9 cellular contexts compared by ENCODE assay signal in the genomic region with DNA sequence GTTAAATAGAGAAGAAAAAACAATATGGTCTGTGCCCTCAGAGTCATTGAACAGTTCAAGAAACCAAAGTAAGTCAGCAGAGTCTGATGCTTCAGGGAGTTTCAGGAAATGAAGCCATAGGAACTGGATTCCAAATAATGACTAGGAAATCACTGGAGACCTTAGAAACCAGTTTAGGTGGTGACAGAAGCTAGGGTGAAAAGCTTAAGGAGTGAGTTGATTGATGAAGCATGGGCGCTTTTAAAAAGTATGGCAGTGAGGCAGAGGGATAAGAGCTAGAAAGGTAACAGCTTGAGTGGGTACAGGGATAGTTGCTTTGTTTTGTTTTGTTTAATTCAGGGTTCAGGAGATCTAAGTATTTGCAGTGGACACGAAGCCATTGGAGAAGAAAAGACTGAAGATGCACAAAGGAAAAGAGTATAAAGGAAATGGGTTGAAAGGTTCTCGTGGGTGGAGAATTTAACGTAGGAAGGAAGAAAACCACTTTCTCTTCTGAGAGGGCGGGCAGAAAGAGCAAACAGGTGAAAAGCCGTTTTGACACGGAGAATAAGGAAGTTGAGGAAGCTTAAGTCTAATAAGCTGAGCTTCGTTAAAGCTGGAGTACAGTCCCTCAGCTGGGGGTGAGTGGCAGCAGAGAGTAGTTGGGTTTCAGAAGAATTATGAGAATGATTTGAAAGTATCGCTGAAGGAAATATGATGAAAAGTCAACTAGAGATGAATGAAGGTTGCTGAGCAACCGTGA. TPM values are rescaled to one million over a fixed set of nuclear protein-coding genes. Genes with fewer than 3 reads are reported as not detected.
A peak's percentile ranks its signal among the peaks of the same experiment; 100 is the strongest.
DNase-seq lines count a peak whose midpoint lies in the region; ATAC-seq and TF ChIP-seq lines count a peak whose summit lies in the region.
"Had no signal": no experiment of that assay in that cellular context is flagged by ENCODE, and none has a peak within 500 bp of the region (broad histone marks: within the 10 kb centered on the region; RNA-seq: fewer than 3 reads in every experiment).

No MANE protein-coding gene starts in this region.

- DNase-seq in stimulated activated CD4-positive, alpha-beta T cell treated with anti-CD3 and anti-CD28 coated beads, Interleukin-1b, Interleukin-23, amount 100 ng/mL, for 48 hours: peak; percentile 28
- DNase-seq in stimulated activated CD4-positive, alpha-beta T cell treated with anti-CD3 and anti-CD28 coated beads, Interleukin-4, amount 100 ng/mL, for 1 hour: no peak
- DNase-seq in T-helper 2 cell treated with Interferon-gamma antibody and Interleukin-4, amounts not matched to agents 5 μg/mL and 100 μg/mL, for 36 hours (ENCODE audit: low spot score): peak; percentile 30
- DNase-seq in esophagus squamous epithelium (lab: John Stamatoyannopoulos, UW) (no peak), upper lobe of right lung (no peak), NCI-H2107 treated with DMSO at 0.1 percent for 48 hours (lab: John Stamatoyannopoulos, UW; ENCODE audit: unreplicated experiment) (no peak), osteocyte (ENCODE audit: extremely low spot score, unreplicated experiment) (no peak)

- H3K4me3 Mint-ChIP-seq in T-helper 2 cell treated with Interferon-gamma antibody and Interleukin-4, amounts not matched to agents 5 μg/mL and 100 μg/mL, for 36 hours: peak overlapping the region; percentile 82
- no peak overlapping the region for H3K4me3 Mint-ChIP-seq in osteocyte (ENCODE audit: unreplicated experiment)

- H3K27me3 ChIP-seq in esophagus squamous epithelium: no peaks in the 10 kb centered on the region
- H3K27me3 ChIP-seq in upper lobe of right lung: no peaks in the 10 kb centered on the region

- H3K4me1 ChIP-seq in esophagus squamous epithelium (peaks cover 0 to 36% (median 6%) of the 10 kb centered on the region in 3 donors), upper lobe of right lung (peaks cover 20% of the 10 kb centered on the region)

- TF ChIP-seq CTCF in esophagus squamous epithelium (IDR thresholded peaks at IDR 0.05) (no peak), upper lobe of right lung (IDR thresholded peaks at IDR 0.05) (no peak), osteocyte (IDR thresholded peaks at IDR 0.05) (no peak)

- ATAC-seq in upper lobe of right lung (peak; percentile 68), GM21723 (IDR thresholded peaks at IDR 0.05; ENCODE audit: unreplicated experiment) (no peak)

- H3K4me1 Mint-ChIP-seq in T-helper 2 cell treated with Interferon-gamma antibody and Interleukin-4, amounts not matched to agents 5 μg/mL and 100 μg/mL, for 36 hours (ENCODE audit: low read depth): peaks cover 35% of the 10 kb centered on the region
- H3K4me1 Mint-ChIP-seq in osteocyte (ENCODE audit: unreplicated experiment): peaks cover 20% of the 10 kb centered on the region

- H3K36me3 Mint-ChIP-seq in T-helper 2 cell treated with Interferon-gamma antibody and Interleukin-4, amounts not matched to agents 5 μg/mL and 100 μg/mL, for 36 hours (ENCODE audit: low read depth): peaks cover 12% of the 10 kb centered on the region
- H3K36me3 Mint-ChIP-seq in osteocyte (ENCODE audit: unreplicated experiment): peaks cover 6% of the 10 kb centered on the region

- 42 to 57% methylated on average over 10 of the region's 10 CpGs for WGBS in esophagus squamous epithelium, 2 donors

- no peak overlapping the region for H3K4me3 ChIP-seq in esophagus squamous epithelium
- no peak overlapping the region for H3K4me3 ChIP-seq in upper lobe of right lung

- intact Hi-C loops in esophagus squamous epithelium (cut with DNase I) (no loop called here), upper lobe of right lung (cut with DNase I) (no loop called here)

- no peaks in the 10 kb centered on the region for H3K27me3 Mint-ChIP-seq in T-helper 2 cell treated with Interferon-gamma antibody and Interleukin-4, amounts not matched to agents 5 μg/mL and 100 μg/mL, for 36 hours (ENCODE audit: low read depth)
- no peaks in the 10 kb centered on the region for H3K27me3 Mint-ChIP-seq in osteocyte (ENCODE audit: unreplicated experiment)

- H3K9me3 ChIP-seq in esophagus squamous epithelium: no peaks in the 10 kb centered on the region
- H3K9me3 ChIP-seq in upper lobe of right lung: no peaks in the 10 kb centered on the region

- H3K36me3 ChIP-seq in esophagus squamous epithelium: peaks cover 0 to 5% (median 0%) of the 10 kb centered on the region in 3 donors
- H3K36me3 ChIP-seq in upper lobe of right lung: no peaks in the 10 kb centered on the region

- TF ChIP-seq POLR2A in esophagus squamous epithelium (IDR thresholded peaks at IDR 0.05): no peak

- H3K27ac ChIP-seq in esophagus squamous epithelium (peak overlapping the region in 3 of 4 donors; percentile 22 to 57 (median 24)), upper lobe of right lung (peak overlapping the region; percentile 31)
- H3K27ac ChIP-seq: C4-2B had no signal

- H3K27ac Mint-ChIP-seq in T-helper 2 cell treated with Interferon-gamma antibody and Interleukin-4, amounts not matched to agents 5 μg/mL and 100 μg/mL, for 36 hours: peak overlapping the region; percentile 94
- H3K27ac Mint-ChIP-seq in osteocyte (ENCODE audit: unreplicated experiment): no peak overlapping the region

- H3K9me3 Mint-ChIP-seq in T-helper 2 cell treated with Interferon-gamma antibody and Interleukin-4, amounts not matched to agents 5 μg/mL and 100 μg/mL, for 36 hours: no peaks in the 10 kb centered on the region
- H3K9me3 Mint-ChIP-seq in osteocyte (ENCODE audit: unreplicated experiment): no peaks in the 10 kb centered on the region

RNA-seq across cellular contexts. Expression of gene SGSM3, which starts 14.8 kb away (rescaled TPM):
- total RNA-seq in esophagus squamous epithelium (10 to 100 TPM; 36.7 to 51.4 (median 46.8) TPM), upper lobe of right lung (77.6 TPM), osteocyte (69.8 and 81.6 TPM in 2 replicates)

RNA-seq across cellular contexts. Expression of gene ADSL, which starts 38.9 kb away (rescaled TPM):
- total RNA-seq in esophagus squamous epithelium (10 to 100 TPM; 32.0 to 98.1 (median 77.8) TPM), upper lobe of right lung (38.7 TPM), osteocyte (74.1 and 75.0 TPM in 2 replicates)

Comparison
In these comparisons a context has a peak if more than half of its experiments do, and no peak if none do; other contexts are left out.
1. DNase-seq: peak in stimulated activated CD4-positive, alpha-beta T cell treated with anti-CD3 and anti-CD28 coated beads, Interleukin-1b, Interleukin-23, amount 100 ng/mL, for 48 hours (single experiment) and T-helper 2 cell treated with Interferon-gamma antibody and Interleukin-4, amounts not matched to agents 5 μg/mL and 100 μg/mL, for 36 hours (single experiment); none in stimulated activated CD4-positive, alpha-beta T cell treated with anti-CD3 and anti-CD28 coated beads, Interleukin-4, amount 100 ng/mL, for 1 hour (single experiment), esophagus squamous epithelium (single experiment), upper lobe of right lung (single experiment), NCI-H2107 treated with DMSO at 0.1 percent for 48 hours (single experiment) and osteocyte (single experiment).